In genomic region chr19:12913011-12913561, GRCh38 we compare ENCODE assay signal across 8 cellular contexts. TPM values are rescaled to one million over a fixed set of nuclear protein-coding genes. Genes with fewer than 3 reads are reported as not detected.
DNase-seq lines count a peak whose midpoint lies in the region; ATAC-seq, FAIRE-seq and TF ChIP-seq lines count a peak whose summit lies in the region.

No MANE protein-coding gene starts in this region.

- no peaks in the 10 kb centered on the region for H3K9me3 Mint-ChIP-seq in CD8-positive, alpha-beta memory T cell

- peak overlapping the region in 3 of 8 donors; percentile 51 to 93 (median 93) for H3K27ac Mint-ChIP-seq in CD8-positive, alpha-beta memory T cell

- H3K27ac ChIP-seq in left lung (peak overlapping the region; percentile 4 to 64), suprapubic skin (peak overlapping the region; percentile 83)
- no peak overlapping the region for H3K27ac ChIP-seq in CD8-positive, alpha-beta memory T cell (ENCODE audit: low read depth, low read length)

- intact Hi-C loops in left lung (cut with DNase I): no loop called here

- peaks cover 0 to 2% of the 10 kb centered on the region in 2 donors for H3K27me3 Mint-ChIP-seq in CD8-positive, alpha-beta memory T cell

- H3K4me1 Mint-ChIP-seq in CD8-positive, alpha-beta memory T cell: peaks cover 19 to 29% (median 20%) of the 10 kb centered on the region in 3 donors

- POLR2A ChIA-PET in CD8-positive, alpha-beta memory T cell (lab: Charles Lee): interaction anchor here (0.6 to 1.5 kb wide), 3 partner anchors 26 to 160 kb away, joined by 4 to 9 read pairs (median 8); partner anchors contain the start of genes CALR and DNASE2

- H3K4me1 ChIP-seq in left lung (peaks cover 13 to 27% of the 10 kb centered on the region in 2 donors), suprapubic skin (peaks cover 26% of the 10 kb centered on the region)
- peaks cover 22% of the 10 kb centered on the region for H3K4me1 ChIP-seq in CD8-positive, alpha-beta memory T cell (ENCODE audit: insufficient read depth, low read length)

- CTCF ChIA-PET in CD8-positive, alpha-beta memory T cell (lab: Charles Lee): interaction anchor here (1.3 to 2.8 kb wide), 4 partner anchors 23 to 52 kb away, joined by 3 to 10 read pairs (median 6); partner anchors contain the start of genes GCDH and KLF1

- no peaks in the 10 kb centered on the region for H3K27me3 ChIP-seq in left lung
- H3K27me3 ChIP-seq in suprapubic skin: no peaks in the 10 kb centered on the region
- H3K27me3 ChIP-seq in CD8-positive, alpha-beta memory T cell (ENCODE audit: insufficient read depth, low read length, poor library complexity, severe bottlenecking): no peaks in the 10 kb centered on the region

- no peak for FAIRE-seq in GM12891 (lab: Jason Lieb, UNC)

- no peaks in the 10 kb centered on the region for H3K36me3 Mint-ChIP-seq in CD8-positive, alpha-beta memory T cell

- TF ChIP-seq POLR2A in suprapubic skin (IDR thresholded peaks at IDR 0.05) (no peak), GM12891 (IDR thresholded peaks at IDR 0.05; ENCODE audit: low read depth, low read length) (no peak)

- H3K9me3 ChIP-seq in left lung (no peaks in the 10 kb centered on the region), suprapubic skin (no peaks in the 10 kb centered on the region)
- H3K9me3 ChIP-seq in CD8-positive, alpha-beta memory T cell (ENCODE audit: low read length): no peaks in the 10 kb centered on the region

- no peak overlapping the region for H3K4me3 Mint-ChIP-seq in CD8-positive, alpha-beta memory T cell

- H3K4me3 ChIP-seq in left lung (peak overlapping the region in 1 of 2 donors; percentile 1), suprapubic skin (peak overlapping the region; percentile 33)
- H3K4me3 ChIP-seq in CD8-positive, alpha-beta memory T cell (ENCODE audit: low read length): no peak overlapping the region

- H3K36me3 ChIP-seq in left lung (no peaks in the 10 kb centered on the region), suprapubic skin (no peaks in the 10 kb centered on the region)
- no peaks in the 10 kb centered on the region for H3K36me3 ChIP-seq in CD8-positive, alpha-beta memory T cell (ENCODE audit: insufficient read depth, low read length)

- no peak for TF ChIP-seq EP300 in suprapubic skin (IDR thresholded peaks at IDR 0.05)

- TF ChIP-seq CTCF in left lung (IDR thresholded peaks at IDR 0.05) (no peak), suprapubic skin (IDR thresholded peaks at IDR 0.05) (no peak)

- DNase-seq in ELF-1 (ENCODE audit: low read depth, low spot score) (peak; percentile 70), NCI-H2171 treated with DMSO at 0.1 percent for 48 hours (lab: John Stamatoyannopoulos, UW) (peak; percentile 98), cerebellar cortex (ENCODE audit: low spot score) (peak; percentile 97), left lung (peak in 1 of 2 donors; percentile 79), suprapubic skin (ENCODE audit: low spot score in 2 of 2) (peak; percentile 75 to 87), GM12891 (ENCODE audit: insufficient read length, low spot score) (no peak)
- no peak for DNase-seq in CD8-positive, alpha-beta memory T cell

- 2% methylated on average over 15 of the region's 22 CpGs for WGBS in suprapubic skin

- ATAC-seq in left lung (peak; percentile 79), GM19351 (IDR thresholded peaks at IDR 0.05; ENCODE audit: unreplicated experiment) (no peak)

TF ChIP-seq in GM12891, 5 proteins besides CTCF, POLR2A, EP300 and RAD21:
- TF ChIP-seq POU2F2 (IDR thresholded peaks at IDR 0.05; ENCODE audit: low read depth, low read length): no peak
- no peak for TF ChIP-seq PAX5 (IDR thresholded peaks at IDR 0.05; ENCODE audit: insufficient read depth, low read length, severe bottlenecking)
- TF ChIP-seq TAF1 (IDR thresholded peaks at IDR 0.05; ENCODE audit: low read depth, low read length): no peak
- TF ChIP-seq POLR2AphosphoS5 (IDR thresholded peaks at IDR 0.05; ENCODE audit: low read depth, low read length): no peak
- TF ChIP-seq SPI1 (IDR thresholded peaks at IDR 0.05; ENCODE audit: low read depth, low read length): no peak

RNA-seq across cellular contexts. Expression of gene SYCE2, which starts 6.0 kb away (rescaled TPM):
- total RNA-seq in left lung: under 1 TPM in 1 of 2 donors, not detected in 1; 0.41 TPM
- under 1 TPM in 1 of 4 donors, not detected in 3; 0.89 TPM for total RNA-seq in suprapubic skin
- polyA plus RNA-seq in GM12891 (2012; ENCODE audit: low read depth, missing spikeins): 2.5 TPM
- total RNA-seq in CD8-positive, alpha-beta memory T cell: 1 to 10 TPM; 1.5 to 2.1 TPM
- not detected for polyA plus RNA-seq in CD8-positive, alpha-beta memory T cell

RNA-seq across cellular contexts. Expression of gene FARSA, which starts 20.4 kb away (rescaled TPM):
- total RNA-seq in left lung (10 to 100 TPM; 40.9 to 59.4 TPM), suprapubic skin (10 to 100 TPM; 49.0 to 60.6 (median 50.9) TPM)
- 73.3 TPM for polyA plus RNA-seq in GM12891 (2012; ENCODE audit: low read depth, missing spikeins)
- 100 to 1,000 TPM; 188 to 192 TPM for total RNA-seq in CD8-positive, alpha-beta memory T cell
- polyA plus RNA-seq in CD8-positive, alpha-beta memory T cell: 64.5 TPM

RNA-seq across cellular contexts. Expression of gene GCDH, which starts 22.1 kb away (rescaled TPM):
- total RNA-seq in left lung (10 to 100 TPM; 23.6 to 26.7 TPM), suprapubic skin (10 to 100 TPM; 28.5 to 33.0 (median 31.9) TPM)
- polyA plus RNA-seq in GM12891 (2012; ENCODE audit: low read depth, missing spikeins): 27.1 TPM
- total RNA-seq in CD8-positive, alpha-beta memory T cell: 10 to 100 TPM; 59.4 to 60.1 TPM
- polyA plus RNA-seq in CD8-positive, alpha-beta memory T cell: 19.7 TPM

RNA-seq across cellular contexts. Expression of gene CALR, which starts 25.3 kb away (rescaled TPM):
- total RNA-seq in left lung: 1,000 to 10,000 TPM; 1,387 to 1,778 TPM
- total RNA-seq in suprapubic skin: 100 to 1,000 TPM; 131 to 285 (median 237) TPM
- polyA plus RNA-seq in GM12891 (2012; ENCODE audit: low read depth, missing spikeins): 578 TPM
- total RNA-seq in CD8-positive, alpha-beta memory T cell: 100 to 1,000 TPM; 832 to 843 TPM
- 174 TPM for polyA plus RNA-seq in CD8-positive, alpha-beta memory T cell

RNA-seq across cellular contexts. Expression of gene KLF1, which starts 26.1 kb away (rescaled TPM):
- total RNA-seq in left lung (under 1 TPM in 1 of 2 donors, not detected in 1; 0.50 TPM), suprapubic skin (not detected)
- polyA plus RNA-seq in GM12891 (2012; ENCODE audit: low read depth, missing spikeins): 0.05 TPM
- under 1 TPM; 0.84 to 0.90 TPM for total RNA-seq in CD8-positive, alpha-beta memory T cell
- polyA plus RNA-seq in CD8-positive, alpha-beta memory T cell: not detected

Comparison
In these comparisons a context has a peak if more than half of its experiments do, and no peak if none do; other contexts are left out.
1. DNase-seq: peak in ELF-1 (single experiment), NCI-H2171 treated with DMSO at 0.1 percent for 48 hours (single experiment), cerebellar cortex (single experiment) and suprapubic skin (2 of 2); none in GM12891 (single experiment) and CD8-positive, alpha-beta memory T cell (0 of 5).